Comparison of ENCODE assay signal across 1 cellular context in the genomic region with DNA sequence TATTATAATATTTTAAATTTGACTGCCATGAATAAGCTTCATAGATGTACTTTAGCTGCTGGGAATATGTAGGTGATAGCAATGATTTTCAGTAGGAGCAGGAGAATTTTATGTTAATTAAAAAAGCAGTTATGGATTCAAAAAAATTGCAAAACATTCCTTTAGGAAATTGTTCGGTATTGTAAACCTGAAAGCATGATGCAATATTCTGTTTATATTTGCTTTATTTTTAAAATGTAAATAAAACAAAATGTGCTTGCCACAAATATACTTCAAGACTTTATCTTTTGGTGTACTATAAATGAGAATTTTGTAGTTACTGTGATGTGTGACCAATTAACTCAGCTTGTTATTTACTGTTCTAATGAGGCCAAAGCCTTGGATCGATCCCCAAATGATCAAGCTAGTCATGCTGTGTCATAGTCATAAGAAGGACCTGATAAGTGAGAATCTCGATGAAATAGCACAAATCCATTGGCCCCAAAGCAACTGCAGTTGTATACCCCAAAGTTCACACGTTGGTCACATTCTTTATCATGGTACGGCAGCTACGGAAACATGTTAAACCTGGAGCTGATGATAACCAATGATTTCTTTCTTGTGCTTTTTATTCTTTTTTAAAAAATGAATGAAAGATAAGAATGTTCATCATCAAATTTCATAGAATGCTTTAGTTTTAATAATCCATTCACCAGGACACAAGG.
A peak's percentile ranks its signal among the peaks of the same experiment; 100 is the strongest.
TF ChIP-seq lines count a peak whose summit lies in the region.

No MANE protein-coding gene starts in this region.

TF ChIP-seq in K562, 482 proteins besides CTCF, POLR2A, EP300 and RAD21 (continued from another document and continues in another):
- TF ChIP-seq CSDE1 (IDR thresholded peaks at IDR 0.05), result no peak
- TF ChIP-seq ZNF146 (CRISPR knock-in tag; IDR thresholded peaks at IDR 0.05; ENCODE audit: unreplicated experiment), result no peak
- peak; percentile 69; the same call in 1 of the 2 replicates for TF ChIP-seq MAFK (IDR thresholded peaks at IDR 0.05; ENCODE audit: low read length)
- TF ChIP-seq ATF4 (CRISPR knock-in tag; IDR thresholded peaks at IDR 0.05), result peak; percentile 55; the same call in 1 of the 2 replicates
- no peak for TF ChIP-seq HNRNPK (IDR thresholded peaks at IDR 0.05; ENCODE audit: low read depth, low read length, poor library complexity, severe bottlenecking)
- TF ChIP-seq PREB (CRISPR knock-in tag; IDR thresholded peaks at IDR 0.05), result no peak
- peak; percentile 53; the same call in 1 of the 2 replicates for TF ChIP-seq CREB1 (IDR thresholded peaks at IDR 0.05)
- no peak for TF ChIP-seq CREB1 (CRISPR knock-in tag; IDR thresholded peaks at IDR 0.05)
- no peak for TF ChIP-seq ARID3B (CRISPR knock-in tag; IDR thresholded peaks at IDR 0.05; ENCODE audit: borderline replicate concordance)
- TF ChIP-seq STAT5B (CRISPR knock-in tag; IDR thresholded peaks at IDR 0.05), result no peak
- no peak; a peak in 1 of 3 replicates for TF ChIP-seq CBX3 (IDR thresholded peaks at IDR 0.05; ENCODE audit: borderline replicate concordance in 1 of 2, low read length in 2 of 2)
- no peak for TF ChIP-seq MCM2 (IDR thresholded peaks at IDR 0.05; ENCODE audit: low read depth)
- TF ChIP-seq E2F6 (IDR thresholded peaks at IDR 0.05; ENCODE audit: borderline replicate concordance in 1 of 2, extremely low read depth in 1 of 2, insufficient read depth in 1 of 2, insufficient read length in 1 of 2, low read depth in 1 of 2, low read length in 1 of 2, poor library complexity in 1 of 2, severe bottlenecking in 1 of 2), result no peak
- TF ChIP-seq TBL1XR1 (IDR thresholded peaks at IDR 0.05; ENCODE audit: low read length in 2 of 2), result peak in 1 of 2 experiments; percentile 45; a peak in 1 of 4 replicates
- no peak for TF ChIP-seq GTF2F1 (IDR thresholded peaks at IDR 0.05; ENCODE audit: low read depth, low read length)
- no peak for TF ChIP-seq ZKSCAN8 (CRISPR knock-in tag; IDR thresholded peaks at IDR 0.05)
- TF ChIP-seq NR3C1 (CRISPR knock-in tag; IDR thresholded peaks at IDR 0.05), result no peak
- TF ChIP-seq, protein P1, sequence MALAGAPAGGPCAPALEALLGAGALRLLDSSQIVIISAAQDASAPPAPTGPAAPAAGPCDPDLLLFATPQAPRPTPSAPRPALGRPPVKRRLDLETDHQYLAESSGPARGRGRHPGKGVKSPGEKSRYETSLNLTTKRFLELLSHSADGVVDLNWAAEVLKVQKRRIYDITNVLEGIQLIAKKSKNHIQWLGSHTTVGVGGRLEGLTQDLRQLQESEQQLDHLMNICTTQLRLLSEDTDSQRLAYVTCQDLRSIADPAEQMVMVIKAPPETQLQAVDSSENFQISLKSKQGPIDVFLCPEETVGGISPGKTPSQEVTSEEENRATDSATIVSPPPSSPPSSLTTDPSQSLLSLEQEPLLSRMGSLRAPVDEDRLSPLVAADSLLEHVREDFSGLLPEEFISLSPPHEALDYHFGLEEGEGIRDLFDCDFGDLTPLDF (CRISPR knock-in tag; IDR thresholded peaks at IDR 0.05), result no peak
- no peak for TF ChIP-seq E2F3 (CRISPR knock-in tag; IDR thresholded peaks at IDR 0.05)
- no peak for TF ChIP-seq KLF13 (tag; IDR thresholded peaks at IDR 0.05; ENCODE audit: borderline replicate concordance, low read depth)
- no peak for TF ChIP-seq PTTG1 (tag; IDR thresholded peaks at IDR 0.05; ENCODE audit: low read depth)
- no peak for TF ChIP-seq CEBPG (CRISPR knock-in tag; IDR thresholded peaks at IDR 0.05)
- TF ChIP-seq CEBPG (tag; conservative IDR thresholded peaks at IDR 0.05 in 1 of 2, IDR thresholded peaks at IDR 0.05 in 1 of 2), result peak; percentile 85 to 88
- TF ChIP-seq SAP30 (IDR thresholded peaks at IDR 0.05; ENCODE audit: borderline replicate concordance, insufficient read depth, low read depth, low read length, poor library complexity, severe bottlenecking), result no peak
- TF ChIP-seq MNT (conservative IDR thresholded peaks at IDR 0.05), result peak; percentile 23 to 60; a peak in 2 of 4 replicates
- TF ChIP-seq CBFB (CRISPR knock-in tag; IDR thresholded peaks at IDR 0.05), result no peak
- TF ChIP-seq HMG20B (CRISPR knock-in tag; IDR thresholded peaks at IDR 0.05), result no peak
- no peak for TF ChIP-seq CXXC5 (CRISPR knock-in tag; IDR thresholded peaks at IDR 0.05)
- TF ChIP-seq XRCC5 (IDR thresholded peaks at IDR 0.05; ENCODE audit: low read depth, low read length), result no peak
- TF ChIP-seq HNRNPLL (IDR thresholded peaks at IDR 0.05; ENCODE audit: low read depth, low read length, poor library complexity, severe bottlenecking), result peak; percentile 90
- TF ChIP-seq ELF1 (tag; IDR thresholded peaks at IDR 0.05), result no peak
- TF ChIP-seq ZNF668 (CRISPR knock-in tag; IDR thresholded peaks at IDR 0.05), result no peak
- TF ChIP-seq TRIM28 (IDR thresholded peaks at IDR 0.05), result no peak
- TF ChIP-seq, protein P2, sequence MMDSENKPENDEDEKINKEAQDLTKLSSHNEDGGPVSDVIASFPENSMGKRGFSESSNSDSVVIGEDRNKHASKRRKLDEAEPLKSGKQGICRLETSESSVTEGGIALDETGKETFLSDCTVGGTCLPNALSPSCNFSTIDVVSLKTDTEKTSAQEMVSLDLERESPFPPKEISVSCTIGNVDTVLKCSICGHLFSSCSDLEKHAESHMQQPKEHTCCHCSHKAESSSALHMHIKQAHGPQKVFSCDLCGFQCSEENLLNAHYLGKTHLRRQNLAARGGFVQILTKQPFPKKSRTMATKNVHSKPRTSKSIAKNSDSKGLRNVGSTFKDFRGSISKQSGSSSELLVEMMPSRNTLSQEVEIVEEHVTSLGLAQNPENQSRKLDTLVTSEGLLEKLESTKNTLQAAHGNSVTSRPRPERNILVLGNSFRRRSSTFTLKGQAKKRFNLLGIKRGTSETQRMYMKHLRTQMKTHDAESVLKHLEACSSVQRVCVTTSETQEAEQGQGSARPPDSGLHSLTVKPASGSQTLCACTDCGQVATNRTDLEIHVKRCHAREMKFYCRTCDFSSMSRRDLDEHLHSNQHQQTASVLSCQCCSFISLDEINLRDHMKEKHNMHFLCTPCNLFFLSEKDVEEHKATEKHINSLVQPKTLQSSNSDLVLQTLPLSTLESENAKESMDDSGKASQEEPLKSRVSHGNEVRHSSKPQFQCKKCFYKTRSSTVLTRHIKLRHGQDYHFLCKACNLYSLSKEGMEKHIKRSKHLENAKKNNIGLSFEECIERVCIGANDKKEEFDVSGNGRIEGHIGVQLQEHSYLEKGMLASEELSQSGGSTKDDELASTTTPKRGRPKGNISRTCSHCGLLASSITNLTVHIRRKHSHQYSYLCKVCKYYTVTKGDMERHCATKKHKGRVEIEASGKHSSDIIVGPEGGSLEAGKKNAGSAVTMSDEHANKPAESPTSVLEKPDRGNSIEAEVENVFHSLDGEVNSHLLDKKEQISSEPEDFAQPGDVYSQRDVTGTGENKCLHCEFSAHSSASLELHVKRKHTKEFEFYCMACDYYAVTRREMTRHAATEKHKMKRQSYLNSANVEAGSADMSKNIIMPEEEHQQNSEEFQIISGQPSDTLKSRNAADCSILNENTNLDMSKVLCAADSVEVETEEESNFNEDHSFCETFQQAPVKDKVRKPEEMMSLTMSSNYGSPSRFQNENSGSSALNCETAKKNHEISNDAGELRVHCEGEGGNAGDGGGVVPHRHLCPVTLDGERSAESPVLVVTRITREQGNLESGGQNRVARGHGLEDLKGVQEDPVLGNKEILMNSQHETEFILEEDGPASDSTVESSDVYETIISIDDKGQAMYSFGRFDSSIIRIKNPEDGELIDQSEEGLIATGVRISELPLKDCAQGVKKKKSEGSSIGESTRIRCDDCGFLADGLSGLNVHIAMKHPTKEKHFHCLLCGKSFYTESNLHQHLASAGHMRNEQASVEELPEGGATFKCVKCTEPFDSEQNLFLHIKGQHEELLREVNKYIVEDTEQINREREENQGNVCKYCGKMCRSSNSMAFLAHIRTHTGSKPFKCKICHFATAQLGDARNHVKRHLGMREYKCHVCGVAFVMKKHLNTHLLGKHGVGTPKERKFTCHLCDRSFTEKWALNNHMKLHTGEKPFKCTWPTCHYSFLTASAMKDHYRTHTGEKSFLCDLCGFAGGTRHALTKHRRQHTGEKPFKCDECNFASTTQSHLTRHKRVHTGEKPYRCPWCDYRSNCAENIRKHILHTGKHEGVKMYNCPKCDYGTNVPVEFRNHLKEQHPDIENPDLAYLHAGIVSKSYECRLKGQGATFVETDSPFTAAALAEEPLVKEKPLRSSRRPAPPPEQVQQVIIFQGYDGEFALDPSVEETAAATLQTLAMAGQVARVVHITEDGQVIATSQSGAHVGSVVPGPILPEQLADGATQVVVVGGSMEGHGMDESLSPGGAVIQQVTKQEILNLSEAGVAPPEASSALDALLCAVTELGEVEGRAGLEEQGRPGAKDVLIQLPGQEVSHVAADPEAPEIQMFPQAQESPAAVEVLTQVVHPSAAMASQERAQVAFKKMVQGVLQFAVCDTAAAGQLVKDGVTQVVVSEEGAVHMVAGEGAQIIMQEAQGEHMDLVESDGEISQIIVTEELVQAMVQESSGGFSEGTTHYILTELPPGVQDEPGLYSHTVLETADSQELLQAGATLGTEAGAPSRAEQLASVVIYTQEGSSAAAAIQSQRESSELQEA (IDR thresholded peaks at IDR 0.05; ENCODE audit: low read depth), result no peak
- TF ChIP-seq CCAR2 (IDR thresholded peaks at IDR 0.05; ENCODE audit: low read depth, low read length), result no peak
- TF ChIP-seq ILF3 (IDR thresholded peaks at IDR 0.05; ENCODE audit: borderline replicate concordance), result no peak
- TF ChIP-seq CHD2 (IDR thresholded peaks at IDR 0.05; ENCODE audit: low read depth, low read length), result no peak
- TF ChIP-seq ZNF3 (CRISPR knock-in tag; IDR thresholded peaks at IDR 0.05), result no peak
- TF ChIP-seq ZNF175 (CRISPR knock-in tag; IDR thresholded peaks at IDR 0.05; ENCODE audit: low read depth), result no peak
- no peak for TF ChIP-seq TSC22D4 (tag; IDR thresholded peaks at IDR 0.05)
- TF ChIP-seq, protein P3, sequence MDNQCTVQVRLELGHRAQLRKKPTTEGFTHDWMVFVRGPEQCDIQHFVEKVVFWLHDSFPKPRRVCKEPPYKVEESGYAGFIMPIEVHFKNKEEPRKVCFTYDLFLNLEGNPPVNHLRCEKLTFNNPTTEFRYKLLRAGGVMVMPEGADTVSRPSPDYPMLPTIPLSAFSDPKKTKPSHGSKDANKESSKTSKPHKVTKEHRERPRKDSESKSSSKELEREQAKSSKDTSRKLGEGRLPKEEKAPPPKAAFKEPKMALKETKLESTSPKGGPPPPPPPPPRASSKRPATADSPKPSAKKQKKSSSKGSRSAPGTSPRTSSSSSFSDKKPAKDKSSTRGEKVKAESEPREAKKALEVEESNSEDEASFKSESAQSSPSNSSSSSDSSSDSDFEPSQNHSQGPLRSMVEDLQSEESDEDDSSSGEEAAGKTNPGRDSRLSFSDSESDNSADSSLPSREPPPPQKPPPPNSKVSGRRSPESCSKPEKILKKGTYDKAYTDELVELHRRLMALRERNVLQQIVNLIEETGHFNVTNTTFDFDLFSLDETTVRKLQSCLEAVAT (IDR thresholded peaks at IDR 0.05), result no peak
